Comparison of ENCODE assay signal across 6 cellular contexts in the genomic region with DNA sequence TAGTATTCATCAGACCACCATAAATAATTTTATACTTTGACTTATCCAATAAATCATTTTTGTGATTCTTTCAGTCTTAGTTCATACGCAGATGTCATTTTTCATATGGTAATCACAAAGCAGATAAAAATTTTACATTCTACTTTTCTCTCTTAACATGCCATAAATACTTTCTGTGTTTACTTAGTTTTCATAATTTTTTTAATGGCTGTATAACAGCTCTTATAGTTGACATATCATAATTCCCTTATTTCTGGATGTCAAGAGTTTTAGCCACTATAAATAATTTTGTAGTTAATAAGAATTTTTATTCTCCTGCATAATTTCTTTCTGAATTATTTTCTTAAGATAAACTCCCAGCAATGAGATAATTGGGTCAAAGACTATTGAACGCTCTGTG.
"Had no signal": no experiment of that assay in that cellular context is flagged by ENCODE, and none has a peak within 500 bp of the region (broad histone marks: within the 10 kb centered on the region; RNA-seq: fewer than 3 reads in every experiment).

No MANE protein-coding gene starts in this region.

- DNase-seq: IMR-90 had no signal

- H3K4me3 Mint-ChIP-seq: IgD-negative memory B cell had no signal

- FAIRE-seq: HepG2, HTR-8/SVneo, K562 had no signal

- H3K9me3 Mint-ChIP-seq: IgD-negative memory B cell had no signal

- H3K36me3 Mint-ChIP-seq: IgD-negative memory B cell had no signal

- H3K4me3 ChIP-seq: K562 had no signal

- ATAC-seq: HepG2, K562 had no signal

- H3K27ac Mint-ChIP-seq: IgD-negative memory B cell had no signal

- H3K27ac ChIP-seq: HL-60 had no signal
